Comparison of ENCODE assay signal across 11 cellular contexts in the genomic region with DNA sequence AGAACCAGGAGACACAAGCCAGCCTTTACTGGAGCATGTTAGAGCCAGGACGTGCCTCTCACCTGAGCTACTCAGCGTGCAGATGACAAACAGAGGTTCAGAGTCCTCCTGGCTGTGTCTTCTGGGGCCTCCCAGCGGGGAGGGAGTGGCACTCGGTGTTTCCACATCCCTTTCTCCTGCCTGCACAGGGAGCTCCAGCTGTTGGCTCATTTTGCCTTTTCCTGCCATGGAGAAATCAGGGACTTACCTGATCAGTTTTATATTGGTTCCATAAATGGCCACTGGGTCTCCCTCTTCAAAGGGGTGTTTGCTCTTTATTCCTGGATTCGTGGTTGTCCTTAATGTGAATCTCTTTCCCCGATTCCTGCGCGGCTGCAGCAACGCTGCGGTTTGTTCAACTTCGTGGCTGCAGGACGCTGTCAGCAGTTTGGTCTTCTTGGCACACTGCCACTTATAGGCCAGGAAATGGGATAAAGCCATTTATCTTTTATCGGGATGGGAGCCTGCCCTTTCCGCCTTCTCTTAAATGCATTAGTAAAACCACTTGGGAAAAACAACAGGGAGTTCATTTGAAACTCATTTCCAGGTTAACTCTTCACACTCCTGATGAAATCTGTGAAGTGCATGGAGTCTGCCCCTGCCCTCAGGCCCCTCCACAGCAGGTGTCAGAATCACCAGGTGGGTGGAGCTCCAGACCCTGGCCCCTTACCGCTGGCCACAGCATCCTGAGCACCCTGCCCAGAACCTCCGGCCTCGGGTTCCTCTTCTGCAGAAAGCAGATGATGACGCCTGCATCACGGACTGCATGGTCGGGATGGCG. TPM values are rescaled to one million over a fixed set of nuclear protein-coding genes. Genes with fewer than 3 reads are reported as not detected.
DNase-seq lines count a peak whose midpoint lies in the region; ATAC-seq and TF ChIP-seq lines count a peak whose summit lies in the region.
"Had no signal": no experiment of that assay in that cellular context is flagged by ENCODE, and none has a peak within 500 bp of the region (broad histone marks: within the 10 kb centered on the region; RNA-seq: fewer than 3 reads in every experiment).

No MANE protein-coding gene starts in this region.

- peaks cover 22% of the 10 kb centered on the region for H3K4me1 Mint-ChIP-seq in WTC11

- no peak overlapping the region for H3K27ac ChIP-seq in IMR-90 (ENCODE audit: insufficient read depth, low read length)
- no peak overlapping the region for H3K27ac ChIP-seq in right cardiac atrium (ENCODE audit: low read length)
- H3K27ac ChIP-seq: C4-2B had no signal

- intact Hi-C loops in IMR-90 (cut with micrococcal nuclease): no loop called here
- intact Hi-C loops in right cardiac atrium (cut with DNase I): no loop called here

- H3K36me3 Mint-ChIP-seq in WTC11: peaks cover 13% of the 10 kb centered on the region

- H2AK5ac ChIP-seq in IMR-90 (ENCODE audit: low read depth, low read length): no peak overlapping the region

- H4K5ac ChIP-seq in IMR-90 (ENCODE audit: low read depth, low read length): no peak overlapping the region

- H2BK5ac ChIP-seq in IMR-90 (ENCODE audit: low read depth, low read length, poor library complexity, severe bottlenecking): no peak overlapping the region

- peaks cover 48% of the 10 kb centered on the region for H3K27me3 ChIP-seq in IMR-90 (ENCODE audit: control insufficient read depth, insufficient read depth, low read length)
- H3K27me3 ChIP-seq in right cardiac atrium (ENCODE audit: control insufficient read depth, insufficient read depth): no peaks in the 10 kb centered on the region

- H2BK20ac ChIP-seq in IMR-90 (ENCODE audit: low read depth, low read length): no peak overlapping the region

- DNase-seq in A172 (ENCODE audit: low spot score) (peak; percentile 57), IMR-90 (peak; percentile 28), SW480 (ENCODE audit: low spot score) (peak; percentile 81), right cardiac atrium (peak in 1 of 3 donors; percentile 62), WTC11 (ENCODE audit: low spot score) (no peak), amniotic stem cell (lab: John Stamatoyannopoulos, UW) (no peak)
- DNase-seq: naive B cell, NCI-H526 treated with DMSO at 0.1 percent for 48 hours had no signal

- CTCF ChIA-PET in IMR-90 (lab: Yijun Ruan, JAX) (no interaction called here), WTC11 (lab: Charles Lee) (interaction anchor here (1.6 to 3.6 kb wide), 2 partner anchors 14 to 100 kb away, joined by 7 to 18 read pairs; no protein-coding TSS in a partner anchor)

- no peaks in the 10 kb centered on the region for H3K4me1 ChIP-seq in IMR-90 (ENCODE audit: control insufficient read depth, insufficient read depth, low read length)
- H3K4me1 ChIP-seq in right cardiac atrium (ENCODE audit: control insufficient read depth, insufficient read depth, low read length): no peaks in the 10 kb centered on the region

- H3K36me3 ChIP-seq in IMR-90 (ENCODE audit: control insufficient read depth, insufficient read depth, low read length): no peaks in the 10 kb centered on the region

- TF ChIP-seq POLR2A in IMR-90 (IDR thresholded peaks at IDR 0.05; ENCODE audit: low read depth, low read length): no peak

- no peaks in the 10 kb centered on the region for H4K20me1 ChIP-seq in IMR-90 (ENCODE audit: insufficient read depth, low read length)

- no peak overlapping the region for H4K91ac ChIP-seq in IMR-90 (ENCODE audit: insufficient read depth, low read depth, low read length)

- peaks cover 2% of the 10 kb centered on the region; the same call in 1 of the 2 replicates for H3K9me3 ChIP-seq in IMR-90 (ENCODE audit: control insufficient read depth, insufficient read depth, low read length)
- no peaks in the 10 kb centered on the region for H3K9me3 ChIP-seq in right cardiac atrium (ENCODE audit: control insufficient read depth, low read length)

- H3K79me1 ChIP-seq in IMR-90 (ENCODE audit: low read depth in 1 of 2, low read length in 2 of 2): no peaks in the 10 kb centered on the region

- POLR2A ChIA-PET in IMR-90 (lab: Charles Lee; ENCODE audit: unreplicated experiment): no interaction called here
- POLR2A ChIA-PET in WTC11 (lab: Charles Lee): no interaction called here

- H3K14ac ChIP-seq in IMR-90 (replicated peaks; ENCODE audit: low read depth, low read length): no peak overlapping the region

- peak overlapping the region; percentile 4; the same call in 1 of the 2 replicates for H3K4me2 ChIP-seq in IMR-90 (ENCODE audit: low read depth, low read length)

- no peak overlapping the region for H2AK9ac ChIP-seq in IMR-90 (replicated peaks; ENCODE audit: low read depth, low read length, poor library complexity)

- no peaks in the 10 kb centered on the region for H3K27me3 Mint-ChIP-seq in WTC11 (ENCODE audit: low read depth)

- no TSS peak for BruUV-seq in IMR-90 (replicated peaks; lab: Mats Ljungman, UMichigan)

- H3K4me3 Mint-ChIP-seq in WTC11: no peak overlapping the region

- ATAC-seq in IMR-90 (ENCODE audit: low read depth): no peak
- ATAC-seq in right cardiac atrium: peak; percentile 31 to 65
- no peak for ATAC-seq in HG02981 (IDR thresholded peaks at IDR 0.05; ENCODE audit: unreplicated experiment)
- ATAC-seq in HG03280 (IDR thresholded peaks at IDR 0.05; ENCODE audit: unreplicated experiment): no peak
- ATAC-seq in WTC11: no peak

- no peak overlapping the region for H3K27ac Mint-ChIP-seq in WTC11

- H3K9ac ChIP-seq in IMR-90 (ENCODE audit: low read depth, low read length): no peak overlapping the region

- peak overlapping the region; percentile 24 for H2AFZ ChIP-seq in IMR-90 (replicated peaks; ENCODE audit: low read length, poor library complexity)

- H3K23ac ChIP-seq in IMR-90 (ENCODE audit: low read depth, low read length): no peak overlapping the region

- H3K9me1 ChIP-seq in IMR-90 (ENCODE audit: insufficient read depth, low read length): peaks cover 5% of the 10 kb centered on the region; the same call in 1 of the 2 replicates

- no peak overlapping the region for H3K4ac ChIP-seq in IMR-90 (ENCODE audit: low read depth, low read length)

- H3K56ac ChIP-seq in IMR-90 (ENCODE audit: extremely low read depth, insufficient read depth, low read length): no peak overlapping the region

- TF ChIP-seq CTCF in IMR-90 (conservative IDR thresholded peaks at IDR 0.05; ENCODE audit: low read depth, low read length) (no peak), WTC11 (IDR thresholded peaks at IDR 0.05) (no peak)

- H3K4me3 ChIP-seq in IMR-90 (ENCODE audit: insufficient read depth, low read depth, low read length) (no peak overlapping the region), right cardiac atrium (ENCODE audit: low read length) (no peak overlapping the region)

- WGBS in IMR-90 (ENCODE audit: extremely low coverage in 2 of 2, insufficient read length in 1 of 2), 2 experiments: 12% methylated on average over 13 of the region's 21 CpGs; no CpG with 5 or more reads in 1 of the 2 experiments
- 19% methylated on average over 21 of the region's 21 CpGs for WGBS in right cardiac atrium

- no peak for TF ChIP-seq RAD21 in IMR-90 (IDR thresholded peaks at IDR 0.05; ENCODE audit: low read length)

- H3K9me3 Mint-ChIP-seq in WTC11: peaks cover 16% of the 10 kb centered on the region

- H4K8ac ChIP-seq in IMR-90 (ENCODE audit: low read depth in 2 of 2, low read length in 2 of 2): no peak overlapping the region

- in situ Hi-C loops in IMR-90 (cut with MboI; ENCODE audit: low sequenced_read_pairs): loop anchor here (25.0 kb wide), 2 partner anchors 308 to 458 kb away; no protein-coding TSS in a partner anchor

- H2BK15ac ChIP-seq in IMR-90 (ENCODE audit: low read depth, low read length): no peak overlapping the region

- H2BK120ac ChIP-seq in IMR-90 (ENCODE audit: low read depth, low read length): no peak overlapping the region

- dilution Hi-C loops in IMR-90 (cut with HindIII; ENCODE audit: low sequenced_read_pairs, unreplicated experiment): no loop called here

- H3K18ac ChIP-seq in IMR-90 (ENCODE audit: low read depth, low read length): no peak overlapping the region

TF ChIP-seq in IMR-90, 13 proteins besides CTCF, POLR2A, EP300 and RAD21 (continues in another document):
- no peak for TF ChIP-seq RCOR1 (IDR thresholded peaks at IDR 0.05; ENCODE audit: insufficient replicate concordance, low read length)
- no peak for TF ChIP-seq FOS (IDR thresholded peaks at IDR 0.05; ENCODE audit: low read depth, low read length)
- no peak for TF ChIP-seq SMC3 (IDR thresholded peaks at IDR 0.05; ENCODE audit: low read depth, low read length)
- no peak for TF ChIP-seq BHLHE40 (IDR thresholded peaks at IDR 0.05; ENCODE audit: low read depth, low read length)
- TF ChIP-seq NFE2L2 (IDR thresholded peaks at IDR 0.05; ENCODE audit: low read depth, low read length): no peak
- TF ChIP-seq CHD1 (IDR thresholded peaks at IDR 0.05; ENCODE audit: low read depth, low read length): no peak
- no peak for TF ChIP-seq MXI1 (IDR thresholded peaks at IDR 0.05; ENCODE audit: borderline replicate concordance, low read depth, low read length)
- no peak for TF ChIP-seq MAZ (IDR thresholded peaks at IDR 0.05; ENCODE audit: borderline replicate concordance, low read depth, low read length)
- TF ChIP-seq MAFK (IDR thresholded peaks at IDR 0.05; ENCODE audit: low read depth, low read length): no peak; the same call in 1 of the 2 replicates
- TF ChIP-seq RFX5 (IDR thresholded peaks at IDR 0.05; ENCODE audit: low read depth, low read length): no peak

TF ChIP-seq in WTC11, 78 proteins besides CTCF, POLR2A, EP300 and RAD21 (continues in another document):
- TF ChIP-seq, protein P1, sequence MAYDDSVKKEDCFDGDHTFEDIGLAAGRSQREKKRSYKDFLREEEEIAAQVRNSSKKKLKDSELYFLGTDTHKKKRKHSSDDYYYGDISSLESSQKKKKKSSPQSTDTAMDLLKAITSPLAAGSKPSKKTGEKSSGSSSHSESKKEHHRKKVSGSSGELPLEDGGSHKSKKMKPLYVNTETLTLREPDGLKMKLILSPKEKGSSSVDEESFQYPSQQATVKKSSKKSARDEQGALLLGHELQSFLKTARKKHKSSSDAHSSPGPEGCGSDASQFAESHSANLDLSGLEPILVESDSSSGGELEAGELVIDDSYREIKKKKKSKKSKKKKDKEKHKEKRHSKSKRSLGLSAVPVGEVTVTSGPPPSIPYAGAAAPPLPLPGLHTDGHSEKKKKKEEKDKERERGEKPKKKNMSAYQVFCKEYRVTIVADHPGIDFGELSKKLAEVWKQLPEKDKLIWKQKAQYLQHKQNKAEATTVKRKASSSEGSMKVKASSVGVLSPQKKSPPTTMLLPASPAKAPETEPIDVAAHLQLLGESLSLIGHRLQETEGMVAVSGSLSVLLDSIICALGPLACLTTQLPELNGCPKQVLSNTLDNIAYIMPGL (CRISPR knock-in tag; IDR thresholded peaks at IDR 0.05): no peak
- TF ChIP-seq FOXK1 (CRISPR knock-in tag; IDR thresholded peaks at IDR 0.05) (no peak), GRHL2 (CRISPR knock-in tag; IDR thresholded peaks at IDR 0.05; ENCODE audit: insufficient replicate concordance, severe bottlenecking) (no peak)

RNA-seq across cellular contexts. Expression of a gene that starts 39.8 kb away (rescaled TPM):
- 12.4 and 14.1 TPM in 2 replicates for total RNA-seq in A172 (2014; rRNA removed; shearing (Covaris generic))
- total RNA-seq in IMR-90 (2012; rRNA removed) (0.18 TPM in 1 of 2 replicates, not detected in the other), right cardiac atrium (10 to 100 TPM; 18.0 to 47.5 (median 27.4) TPM), WTC11 (2021) (34.8 to 35.4 TPM (median 34.9 TPM) in 3 replicates)
- polyA plus RNA-seq in IMR-90 (2012; rRNA removed) (not detected in 2 replicates), right cardiac atrium (33.2 TPM)
- polyA plus RNA-seq in IMR-90 (2012; cell fraction: cytosol; rRNA removed): 0.02 and 0.09 TPM in 2 replicates
- 0.09 and 0.11 TPM in 2 replicates for polyA plus RNA-seq in IMR-90 (2012; cell fraction: nucleus; rRNA removed; ENCODE audit: low replicate concordance)

Comparison
In these comparisons a context has a peak if more than half of its experiments do, and no peak if none do; other contexts are left out.
1. DNase-seq: peak in A172 (single experiment), IMR-90 (single experiment) and SW480 (single experiment); none in WTC11 (single experiment) and amniotic stem cell (single experiment).
2. ATAC-seq: peak in right cardiac atrium (2 of 2); none in IMR-90 (single experiment), HG02981 (single experiment), HG03280 (single experiment) and WTC11 (single experiment).
3. RNA of a gene that starts 39.8 kb away (total RNA-seq): 18.0 to 47.5 TPM in right cardiac atrium, 34.8 to 35.4 TPM in WTC11 and 12.4 to 14.1 TPM in A172; 0.18 TPM in IMR-90; every median in the first group is over 10 times any median in the second.